In genomic region chr18:76620326-76620813, GRCh38 we compare ENCODE assay signal across 8 cellular contexts.
DNase-seq lines count a peak whose midpoint lies in the region; ATAC-seq, FAIRE-seq and TF ChIP-seq lines count a peak whose summit lies in the region.

No MANE protein-coding gene starts in this region.

- no peaks in the 10 kb centered on the region for H3K36me3 Mint-ChIP-seq in activated T-cell treated with anti-CD3 and anti-CD28 coated beads, Interleukin-2, amount 50 U/mL, for 4 hours (ENCODE audit: insufficient read depth)
- H3K36me3 Mint-ChIP-seq in naive B cell = no peaks in the 10 kb centered on the region
- no peaks in the 10 kb centered on the region for H3K36me3 Mint-ChIP-seq in type B pancreatic cell
- no peaks in the 10 kb centered on the region for H3K36me3 Mint-ChIP-seq in activated T-helper 2 cell treated with anti-CD3 and anti-CD28 coated beads, Interferon-gamma antibody, Interleukin-2, Interleukin-4, amounts not matched to agents 10 μg/mL and 5 μg/mL and 100 μg/mL, durations not matched to agents 14 hours and 24 hours and 36 hours (ENCODE audit: low read depth)

- H3K27ac Mint-ChIP-seq in naive B cell = no peak overlapping the region
- peak overlapping the region; percentile 92 for H3K27ac Mint-ChIP-seq in type B pancreatic cell
- no peak overlapping the region for H3K27ac Mint-ChIP-seq in activated T-helper 2 cell treated with anti-CD3 and anti-CD28 coated beads, Interferon-gamma antibody, Interleukin-2, Interleukin-4, amounts not matched to agents 10 μg/mL and 5 μg/mL and 100 μg/mL, durations not matched to agents 14 hours and 24 hours and 36 hours

- no peaks in the 10 kb centered on the region for H3K9me3 Mint-ChIP-seq in activated T-cell treated with anti-CD3 and anti-CD28 coated beads, Interleukin-2, amount 50 U/mL, for 4 hours
- H3K9me3 Mint-ChIP-seq in naive B cell (no peaks in the 10 kb centered on the region), type B pancreatic cell (no peaks in the 10 kb centered on the region)
- H3K9me3 Mint-ChIP-seq in activated T-helper 2 cell treated with anti-CD3 and anti-CD28 coated beads, Interferon-gamma antibody, Interleukin-2, Interleukin-4, amounts not matched to agents 10 μg/mL and 5 μg/mL and 100 μg/mL, durations not matched to agents 14 hours and 24 hours and 36 hours = no peaks in the 10 kb centered on the region

- no peak for TF ChIP-seq POLR2A in GM12892 (IDR thresholded peaks at IDR 0.05; ENCODE audit: low read depth, low read length)

- peak; percentile 50 for DNase-seq in GM12892 (ENCODE audit: insufficient read length)
- DNase-seq in NCI-H187 (lab: John Stamatoyannopoulos, UW) = peak; percentile 26 to 50
- peak; percentile 12 for DNase-seq in activated T-cell treated with anti-CD3 and anti-CD28 coated beads, Interleukin-2, amount 50 U/mL, for 4 hours
- peak; percentile 78 for DNase-seq in fibroblast of pulmonary artery (ENCODE audit: low read depth)
- DNase-seq in naive B cell = peak; percentile 35
- no peak for DNase-seq in type B pancreatic cell (ENCODE audit: extremely low spot score, unreplicated experiment)
- no peak for DNase-seq in activated T-helper 2 cell treated with anti-CD3 and anti-CD28 coated beads, Interferon-gamma antibody, Interleukin-2, Interleukin-4, amounts not matched to agents 10 μg/mL and 5 μg/mL and 100 μg/mL, durations not matched to agents 14 hours and 24 hours and 36 hours (ENCODE audit: low spot score)

- H3K4me1 Mint-ChIP-seq in activated T-cell treated with anti-CD3 and anti-CD28 coated beads, Interleukin-2, amount 50 U/mL, for 4 hours (ENCODE audit: low read depth) = peaks cover 13% of the 10 kb centered on the region
- peaks cover 4 to 13% (median 8%) of the 10 kb centered on the region in 3 donors for H3K4me1 Mint-ChIP-seq in naive B cell
- peaks cover 55% of the 10 kb centered on the region for H3K4me1 Mint-ChIP-seq in type B pancreatic cell (ENCODE audit: unreplicated experiment)
- H3K4me1 Mint-ChIP-seq in activated T-helper 2 cell treated with anti-CD3 and anti-CD28 coated beads, Interferon-gamma antibody, Interleukin-2, Interleukin-4, amounts not matched to agents 10 μg/mL and 5 μg/mL and 100 μg/mL, durations not matched to agents 14 hours and 24 hours and 36 hours (ENCODE audit: low read depth) = peaks cover 9% of the 10 kb centered on the region

- peak overlapping the region; percentile 33 for H3K4me3 ChIP-seq in fibroblast of pulmonary artery (replicated peaks; ENCODE audit: low read depth, low read length)

- intact Hi-C loops in activated T-helper 2 cell treated with anti-CD3 and anti-CD28 coated beads, Interferon-gamma antibody, Interleukin-2, Interleukin-4, amounts not matched to agents 10 μg/mL and 5 μg/mL and 100 μg/mL, durations not matched to agents 14 hours and 24 hours and 36 hours (cut with micrococcal nuclease) = no loop called here

- H3K27me3 Mint-ChIP-seq in activated T-cell treated with anti-CD3 and anti-CD28 coated beads, Interleukin-2, amount 50 U/mL, for 4 hours (ENCODE audit: low read depth) = peaks cover 28% of the 10 kb centered on the region
- peaks cover 12 to 46% (median 39%) of the 10 kb centered on the region in 3 donors for H3K27me3 Mint-ChIP-seq in naive B cell
- peaks cover 3% of the 10 kb centered on the region for H3K27me3 Mint-ChIP-seq in type B pancreatic cell
- peaks cover 34% of the 10 kb centered on the region for H3K27me3 Mint-ChIP-seq in activated T-helper 2 cell treated with anti-CD3 and anti-CD28 coated beads, Interferon-gamma antibody, Interleukin-2, Interleukin-4, amounts not matched to agents 10 μg/mL and 5 μg/mL and 100 μg/mL, durations not matched to agents 14 hours and 24 hours and 36 hours (ENCODE audit: low read depth)

- ATAC-seq in HG02610 (IDR thresholded peaks at IDR 0.05; ENCODE audit: unreplicated experiment) = peak; percentile 84
- peak; percentile 52 to 55 for ATAC-seq in activated T-cell treated with anti-CD3 and anti-CD28 coated beads, Interleukin-2, amount 50 U/mL, for 4 hours
- peak; percentile 56 to 61 for ATAC-seq in naive B cell (ENCODE audit: low read depth in 2 of 2)

- no peak overlapping the region for H3K4me3 Mint-ChIP-seq in activated T-cell treated with anti-CD3 and anti-CD28 coated beads, Interleukin-2, amount 50 U/mL, for 4 hours
- H3K4me3 Mint-ChIP-seq in naive B cell = peak overlapping the region in 5 of 8 donors; percentile 9 to 61 (median 24)
- H3K4me3 Mint-ChIP-seq in type B pancreatic cell = peak overlapping the region; percentile 84
- no peak overlapping the region for H3K4me3 Mint-ChIP-seq in activated T-helper 2 cell treated with anti-CD3 and anti-CD28 coated beads, Interferon-gamma antibody, Interleukin-2, Interleukin-4, amounts not matched to agents 10 μg/mL and 5 μg/mL and 100 μg/mL, durations not matched to agents 14 hours and 24 hours and 36 hours (ENCODE audit: low read depth)

- TF ChIP-seq CTCF in fibroblast of pulmonary artery (IDR thresholded peaks at IDR 0.05; ENCODE audit: low read length, missing control alignments) (peak; percentile 61), type B pancreatic cell (conservative IDR thresholded peaks at IDR 0.05) (peak; percentile 75)

- FAIRE-seq in GM12892 (lab: Jason Lieb, UNC) = no peak

Comparison
In these comparisons a context has a peak if more than half of its experiments do, and no peak if none do; other contexts are left out.
1. DNase-seq: peak in GM12892 (single experiment), NCI-H187 (2 of 2), activated T-cell treated with anti-CD3 and anti-CD28 coated beads, Interleukin-2, amount 50 U/mL, for 4 hours (single experiment), fibroblast of pulmonary artery (single experiment) and naive B cell (single experiment); none in type B pancreatic cell (single experiment) and activated T-helper 2 cell treated with anti-CD3 and anti-CD28 coated beads, Interferon-gamma antibody, Interleukin-2, Interleukin-4, amounts not matched to agents 10 μg/mL and 5 μg/mL and 100 μg/mL, durations not matched to agents 14 hours and 24 hours and 36 hours (single experiment).
2. H3K4me3 Mint-ChIP-seq: peak in naive B cell (5 of 8) and type B pancreatic cell (single experiment); none in activated T-cell treated with anti-CD3 and anti-CD28 coated beads, Interleukin-2, amount 50 U/mL, for 4 hours (single experiment) and activated T-helper 2 cell treated with anti-CD3 and anti-CD28 coated beads, Interferon-gamma antibody, Interleukin-2, Interleukin-4, amounts not matched to agents 10 μg/mL and 5 μg/mL and 100 μg/mL, durations not matched to agents 14 hours and 24 hours and 36 hours (single experiment).
3. Peak in every context shown above with its lines, with median percentiles within 50 percentile points of each other: ATAC-seq.